In genomic region chr7:7290429-7291122, GRCh38 we compare ENCODE assay signal across 24 cellular contexts.
DNase-seq lines count a peak whose midpoint lies in the region; ATAC-seq, FAIRE-seq and TF ChIP-seq lines count a peak whose summit lies in the region.
"Had no signal": no experiment of that assay in that cellular context is flagged by ENCODE, and none has a peak within 500 bp of the region (broad histone marks: within the 10 kb centered on the region; RNA-seq: fewer than 3 reads in every experiment).

No MANE protein-coding gene starts in this region.

- CTCF ChIA-PET in K562 (lab: Yijun Ruan, JAX; ENCODE audit: low intra/inter-chr PET ratio), result no interaction called here
- CTCF ChIA-PET in HepG2 (lab: Yijun Ruan, JAX; ENCODE audit: low intra/inter-chr PET ratio, low total read pairs), result interaction anchor here (1.6 kb wide), 1 partner anchor 187 kb away, joined by 8 read pairs; no protein-coding TSS in a partner anchor

- no peak for TF ChIP-seq EP300 in K562 (IDR thresholded peaks at IDR 0.05; ENCODE audit: low read length)
- no peak for TF ChIP-seq EP300 in HepG2 (IDR thresholded peaks at IDR 0.05; ENCODE audit: low read depth in 2 of 2, low read length in 2 of 2)
- TF ChIP-seq EP300 in HepG2 (CRISPR knock-in tag; IDR thresholded peaks at IDR 0.05; ENCODE audit: borderline replicate concordance), result no peak

- H3K4me3 ChIP-seq in K562 (no peak overlapping the region), HepG2 (replicated peaks in 1 of 3; ENCODE audit: insufficient read depth in 1 of 3, low read depth in 2 of 3, low read length in 3 of 3) (no peak overlapping the region)
- H3K4me3 ChIP-seq: A549; BLaER1 treated with 17β-estradiol and CSF1 and Interleukin-3, amounts not matched to agents 10 nM and 100 nM; GM12878 had no signal

- in situ Hi-C loops in K562 (cut with MboI) (no loop called here), HepG2 (cut with HindIII; ENCODE audit: extremely low pct_ligation_motif_present, low pct_unique_long_range_greater_than_20kb) (no loop called here)

- H3K4me1 ChIP-seq in K562 (replicated peaks in 1 of 2; ENCODE audit: control insufficient read depth in 2 of 2, insufficient read depth in 2 of 2, low read length in 2 of 2) (peaks cover 0 to 7% of the 10 kb centered on the region in 2 experiments; a peak in 2 of 5 replicates), HepG2 (ENCODE audit: insufficient read depth, low read length) (peaks cover 30% of the 10 kb centered on the region)
- H3K4me1 ChIP-seq: A549; BLaER1 treated with 17β-estradiol and CSF1 and Interleukin-3, amounts not matched to agents 10 nM and 100 nM had no signal

- H3K27ac ChIP-seq in C4-2B, result no peak overlapping the region
- H3K27ac ChIP-seq in K562 (ENCODE audit: extremely low read depth, low read depth, low read length), result no peak overlapping the region
- no peak overlapping the region for H3K27ac ChIP-seq in HepG2 (ENCODE audit: extremely low read length, insufficient read depth, low read length)
- H3K27ac ChIP-seq: 22Rv1; A549; BLaER1 treated with 17β-estradiol and CSF1 and Interleukin-3, amounts not matched to agents 10 nM and 100 nM had no signal

- H3K27me3 ChIP-seq in K562 (ENCODE audit: control insufficient read depth in 2 of 2, insufficient read depth in 2 of 2, low read length in 2 of 2), result no peaks in the 10 kb centered on the region
- peaks cover 0 to 4% of the 10 kb centered on the region in 2 experiments; a peak in 1 of 5 replicates for H3K27me3 ChIP-seq in HepG2 (ENCODE audit: control insufficient read depth in 1 of 2, insufficient read depth in 2 of 2, low read length in 2 of 2)
- H3K27me3 ChIP-seq: BLaER1 treated with 17β-estradiol and CSF1 and Interleukin-3, amounts not matched to agents 10 nM and 100 nM had no signal

- no peak for TF ChIP-seq POLR2A in K562 (conservative IDR thresholded peaks at IDR 0.05)
- TF ChIP-seq POLR2A in HepG2 (IDR thresholded peaks at IDR 0.05; ENCODE audit: insufficient read depth in 1 of 2, low read depth in 2 of 2, low read length in 2 of 2), result no peak

- no peak for DNase-seq in K562 (ENCODE audit: extremely low read depth in 1 of 4, low spot score in 3 of 4)
- DNase-seq in HepG2 (ENCODE audit: low spot score), result no peak
- DNase-seq in NCI-H1694 treated with DMSO at 0.1 percent for 48 hours (lab: John Stamatoyannopoulos, UW), result no peak
- no peak for DNase-seq in cortex of kidney (lab: John Stamatoyannopoulos, UW)
- DNase-seq: AML-193; CD4-positive, alpha-beta memory T cell; CD4-positive, CD25-positive, alpha-beta regulatory T cell; CD8-positive, alpha-beta memory T cell; COR-L47; DMS 273 treated with DMSO at 0.1 percent for 48 hours; DMS153; DMS53; DMS79; DND-41; EL; GDM1 had no signal

- ATAC-seq in K562 (peak; percentile 41; the same call in 1 of the 3 replicates), HepG2 (peak; percentile 38; the same call in 1 of the 3 replicates), HG03432 (IDR thresholded peaks at IDR 0.05; ENCODE audit: unreplicated experiment) (no peak)
- ATAC-seq: A549, GM12878 had no signal

- H3K4me2 ChIP-seq in K562 (ENCODE audit: insufficient read depth, low read length), result no peak overlapping the region
- H3K4me2 ChIP-seq in HepG2 (ENCODE audit: low read depth, low read length), result no peak overlapping the region
- H3K4me2 ChIP-seq: A549; BLaER1 treated with 17β-estradiol and CSF1 and Interleukin-3, amounts not matched to agents 10 nM and 100 nM had no signal

- peak; percentile 9; the same call in 1 of the 2 replicates for TF ChIP-seq CTCF in C4-2B (conservative IDR thresholded peaks at IDR 0.05)
- TF ChIP-seq CTCF in K562 (IDR thresholded peaks at IDR 0.05 in 2 of 3, conservative IDR thresholded peaks at IDR 0.05 in 1 of 3; ENCODE audit: insufficient read depth in 2 of 3, low read depth in 1 of 3, low read length in 3 of 3), result peak in 2 of 3 experiments; percentile 23 to 26; a peak in 1 of 6 replicates
- peak; percentile 40 for TF ChIP-seq CTCF in HepG2 (CRISPR knock-in tag; IDR thresholded peaks at IDR 0.05)

- 31% methylated on average over 5 of the region's 5 CpGs for whole genome bisulfite sequencing in K562 (ENCODE audit: insufficient coverage, low coverage, missing lambda C conversion rate)
- 26% methylated on average over 5 of the region's 5 CpGs for WGBS in HepG2 (ENCODE audit: low lambda C conversion rate)

- H3K9me3 ChIP-seq in K562 (replicated peaks; ENCODE audit: control insufficient read depth, insufficient read depth, low read depth, low read length) (no peaks in the 10 kb centered on the region), HepG2 (ENCODE audit: low read length) (peaks cover 6% of the 10 kb centered on the region; the same call in 1 of the 2 replicates)

- TF ChIP-seq RAD21 in K562 (CRISPR knock-in tag; conservative IDR thresholded peaks at IDR 0.05 in 1 of 2, IDR thresholded peaks at IDR 0.05 in 1 of 2), result no peak; a peak in 1 of 4 replicates
- TF ChIP-seq RAD21 in HepG2 (CRISPR knock-in tag; IDR thresholded peaks at IDR 0.05), result no peak

- no peak for FAIRE-seq in K562 (lab: Jason Lieb, UNC)
- FAIRE-seq in HepG2 (lab: Jason Lieb, UNC), result no peak
- FAIRE-seq: A549, GM12878, GM12892, GM18507 had no signal

- H3K36me3 ChIP-seq in K562 (ENCODE audit: control insufficient read depth, insufficient read depth, low read length) (no peaks in the 10 kb centered on the region), HepG2 (replicated peaks in 1 of 2; ENCODE audit: control insufficient read depth in 1 of 2, insufficient read depth in 2 of 2, low read length in 2 of 2) (no peaks in the 10 kb centered on the region)
- H3K36me3 ChIP-seq: BLaER1 treated with 17β-estradiol and CSF1 and Interleukin-3, amounts not matched to agents 10 nM and 100 nM had no signal

- H3K79me2 ChIP-seq in K562 (ENCODE audit: control insufficient read depth, insufficient read depth, low read length) (no peaks in the 10 kb centered on the region), HepG2 (ENCODE audit: insufficient read depth, low read length) (no peaks in the 10 kb centered on the region)

- no TSS peak for BruUV-seq in K562 (replicated peaks; lab: Mats Ljungman, UMichigan)
- BruUV-seq in HepG2 (replicated peaks; lab: Mats Ljungman, UMichigan), result no TSS peak

- H4K20me1 ChIP-seq in K562 (replicated peaks; ENCODE audit: control insufficient read depth, insufficient read depth, low read length) (no peaks in the 10 kb centered on the region), HepG2 (ENCODE audit: insufficient read depth, low read length) (no peaks in the 10 kb centered on the region)
- H4K20me1 ChIP-seq: BLaER1 treated with 17β-estradiol and CSF1 and Interleukin-3, amounts not matched to agents 10 nM and 100 nM had no signal

- H3K9me1 ChIP-seq in K562 (ENCODE audit: control insufficient read depth, insufficient read depth, low read length), result no peaks in the 10 kb centered on the region

- intact Hi-C loops in K562 (cut with micrococcal nuclease) (loop anchor here (10.0 kb wide), 1 partner anchor 186 kb away; no protein-coding TSS in a partner anchor), HepG2 (cut with micrococcal nuclease; ENCODE audit: unreplicated experiment) (no loop called here)

- POLR2A ChIA-PET in K562 (lab: Yijun Ruan, JAX) (no interaction called here), HepG2 (lab: Yijun Ruan, JAX) (no interaction called here)

- H3K9ac ChIP-seq in K562 (ENCODE audit: insufficient read depth in 1 of 2, low read depth in 2 of 2, low read length in 2 of 2) (no peak overlapping the region), HepG2 (ENCODE audit: insufficient read depth, low read depth, low read length) (no peak overlapping the region)
- H3K9ac ChIP-seq: BLaER1 treated with 17β-estradiol and CSF1 and Interleukin-3, amounts not matched to agents 10 nM and 100 nM had no signal

- H2AFZ ChIP-seq in K562 (ENCODE audit: low read depth, low read length), result no peak overlapping the region
- no peak overlapping the region for H2AFZ ChIP-seq in HepG2 (ENCODE audit: low read length)

TF ChIP-seq in K562, 482 proteins besides CTCF, POLR2A, EP300 and RAD21:
- TF ChIP-seq ZNF780A (CRISPR knock-in tag; IDR thresholded peaks at IDR 0.05) (no peak), ZNF76 (CRISPR knock-in tag; IDR thresholded peaks at IDR 0.05; ENCODE audit: borderline replicate concordance) (no peak), FOS (IDR thresholded peaks at IDR 0.05; ENCODE audit: extremely low read depth, insufficient read length) (no peak), NR2C1 (IDR thresholded peaks at IDR 0.05) (peak; percentile 35; the same call in 1 of the 2 replicates), NR2C1 (tag; IDR thresholded peaks at IDR 0.05) (0 out of 2 replicates have a peak, but pooled peaks have one; percentile 19), SAFB (IDR thresholded peaks at IDR 0.05; ENCODE audit: borderline replicate concordance, low read depth, low read length) (no peak), ZNF644 (tag; IDR thresholded peaks at IDR 0.05; ENCODE audit: low read depth) (no peak)

TF ChIP-seq in HepG2, 621 proteins besides CTCF, POLR2A, EP300 and RAD21 (continues in another document):
- TF ChIP-seq HOXA5 (CRISPR knock-in tag; IDR thresholded peaks at IDR 0.05) (no peak), STAG1 (CRISPR knock-in tag; IDR thresholded peaks at IDR 0.05) (peak; percentile 51), ERF (CRISPR knock-in tag; IDR thresholded peaks at IDR 0.05) (no peak), HNF4G (IDR thresholded peaks at IDR 0.05; ENCODE audit: borderline replicate concordance, low read depth, low read length) (0 out of 2 replicates have a peak, but pooled peaks have one; percentile 10), HNF4G (CRISPR knock-in tag; IDR thresholded peaks at IDR 0.05; ENCODE audit: borderline replicate concordance, low read depth) (no peak), ASH2L (IDR thresholded peaks at IDR 0.05; ENCODE audit: insufficient read length, low read depth, low read length) (no peak)
